ENCODE assay signal across 11 cellular contexts in genomic region chr1:26991310-26992116, GRCh38. TPM values are rescaled to one million over a fixed set of nuclear protein-coding genes. Genes with fewer than 3 reads are reported as not detected.
DNase-seq lines count a peak whose midpoint lies in the region; ATAC-seq and TF ChIP-seq lines count a peak whose summit lies in the region.
"Had no signal": no experiment of that assay in that cellular context is flagged by ENCODE, and none has a peak within 500 bp of the region (broad histone marks: within the 10 kb centered on the region; RNA-seq: fewer than 3 reads in every experiment).

No MANE protein-coding gene starts in this region.

- CTCF ChIA-PET in activated CD8-positive, alpha-beta T cell treated with anti-CD3 and anti-CD28 coated beads for 36 hours (lab: Charles Lee) = interaction anchor here (8.1 kb wide), 1 partner anchor 54 kb away, joined by 72 read pairs; no protein-coding TSS in a partner anchor
- CTCF ChIA-PET in activated CD8-positive, alpha-beta T cell treated with anti-CD3 and anti-CD28 coated beads, Interleukin-2, amount 10 ng/mL, durations not matched to agents 7 days and 5 days (lab: Charles Lee) = no interaction called here

- H3K9me3 Mint-ChIP-seq in activated CD8-positive, alpha-beta T cell treated with anti-CD3 and anti-CD28 coated beads for 36 hours = no peaks in the 10 kb centered on the region
- no peaks in the 10 kb centered on the region for H3K9me3 Mint-ChIP-seq in activated CD8-positive, alpha-beta T cell treated with anti-CD3 and anti-CD28 coated beads, Interleukin-2, amount 10 ng/mL, durations not matched to agents 7 days and 5 days (ENCODE audit: insufficient read depth)
- H3K9me3 Mint-ChIP-seq: effector memory CD8-positive, alpha-beta T cell; IgD-negative memory B cell had no signal

- POLR2A ChIA-PET in activated CD8-positive, alpha-beta T cell treated with anti-CD3 and anti-CD28 coated beads for 36 hours (lab: Charles Lee) = no interaction called here
- POLR2A ChIA-PET in activated CD8-positive, alpha-beta T cell treated with anti-CD3 and anti-CD28 coated beads, Interleukin-2, amount 10 ng/mL, durations not matched to agents 7 days and 5 days (lab: Charles Lee) = interaction anchor here (0.5 kb wide), 1 partner anchor 1590 kb away, joined by 3 read pairs; no protein-coding TSS in a partner anchor

- H3K27ac Mint-ChIP-seq in activated CD8-positive, alpha-beta T cell treated with anti-CD3 and anti-CD28 coated beads for 36 hours = no peak overlapping the region
- H3K27ac Mint-ChIP-seq in activated CD8-positive, alpha-beta T cell treated with anti-CD3 and anti-CD28 coated beads, Interleukin-2, amount 10 ng/mL, durations not matched to agents 7 days and 5 days = no peak overlapping the region
- H3K27ac Mint-ChIP-seq: IgD-negative memory B cell had no signal

- ATAC-seq in activated CD8-positive, alpha-beta T cell treated with anti-CD3 and anti-CD28 coated beads for 36 hours = peak; percentile 59
- ATAC-seq in activated CD8-positive, alpha-beta T cell treated with anti-CD3 and anti-CD28 coated beads, Interleukin-2, amount 10 ng/mL, durations not matched to agents 7 days and 5 days = no peak
- ATAC-seq in HG02885 (IDR thresholded peaks at IDR 0.05; ENCODE audit: poor library complexity, unreplicated experiment) = no peak
- no peak for ATAC-seq in HG03432 (IDR thresholded peaks at IDR 0.05; ENCODE audit: unreplicated experiment)
- ATAC-seq: effector memory CD8-positive, alpha-beta T cell had no signal

- peaks cover 42% of the 10 kb centered on the region for H3K27me3 Mint-ChIP-seq in activated CD8-positive, alpha-beta T cell treated with anti-CD3 and anti-CD28 coated beads for 36 hours
- H3K27me3 Mint-ChIP-seq in activated CD8-positive, alpha-beta T cell treated with anti-CD3 and anti-CD28 coated beads, Interleukin-2, amount 10 ng/mL, durations not matched to agents 7 days and 5 days (ENCODE audit: low read depth) = peaks cover 60% of the 10 kb centered on the region

- peaks cover 16% of the 10 kb centered on the region for H3K4me1 Mint-ChIP-seq in activated CD8-positive, alpha-beta T cell treated with anti-CD3 and anti-CD28 coated beads for 36 hours (ENCODE audit: low read depth)
- H3K4me1 Mint-ChIP-seq in activated CD8-positive, alpha-beta T cell treated with anti-CD3 and anti-CD28 coated beads, Interleukin-2, amount 10 ng/mL, durations not matched to agents 7 days and 5 days (ENCODE audit: low read depth) = peaks cover 11% of the 10 kb centered on the region

- no peaks in the 10 kb centered on the region for H3K36me3 Mint-ChIP-seq in activated CD8-positive, alpha-beta T cell treated with anti-CD3 and anti-CD28 coated beads for 36 hours (ENCODE audit: low read depth)
- no peaks in the 10 kb centered on the region for H3K36me3 Mint-ChIP-seq in activated CD8-positive, alpha-beta T cell treated with anti-CD3 and anti-CD28 coated beads, Interleukin-2, amount 10 ng/mL, durations not matched to agents 7 days and 5 days (ENCODE audit: low read depth)

- DNase-seq in activated CD8-positive, alpha-beta T cell treated with anti-CD3 and anti-CD28 coated beads for 36 hours = peak; percentile 54
- DNase-seq in activated CD8-positive, alpha-beta T cell treated with anti-CD3 and anti-CD28 coated beads, Interleukin-2, amount 10 ng/mL, durations not matched to agents 7 days and 5 days = no peak
- DNase-seq in NCI-H1694 treated with DMSO at 0.1 percent for 48 hours (lab: John Stamatoyannopoulos, UW) (peak; percentile 24), choroid plexus epithelial cell (ENCODE audit: low read depth) (no peak), NCI-H446 treated with DMSO at 0.1 percent for 48 hours (lab: John Stamatoyannopoulos, UW) (no peak)
- DNase-seq in stimulated activated CD4-positive, alpha-beta T cell treated with anti-CD3 and anti-CD28 coated beads, Interleukin-1b, Interleukin-23, amount 100 ng/mL, for 48 hours = peak; percentile 35
- DNase-seq: COR-L47; effector memory CD8-positive, alpha-beta T cell had no signal

- peak overlapping the region; percentile 33 for H3K4me3 Mint-ChIP-seq in activated CD8-positive, alpha-beta T cell treated with anti-CD3 and anti-CD28 coated beads for 36 hours
- H3K4me3 Mint-ChIP-seq in activated CD8-positive, alpha-beta T cell treated with anti-CD3 and anti-CD28 coated beads, Interleukin-2, amount 10 ng/mL, durations not matched to agents 7 days and 5 days = no peak overlapping the region

- no peak overlapping the region for H3K4me3 ChIP-seq in choroid plexus epithelial cell (ENCODE audit: low read depth, low read length)

- intact Hi-C loops in activated CD8-positive, alpha-beta T cell treated with anti-CD3 and anti-CD28 coated beads for 36 hours (cut with micrococcal nuclease) = no loop called here

- TF ChIP-seq CTCF in activated CD8-positive, alpha-beta T cell treated with anti-CD3 and anti-CD28 coated beads for 36 hours (IDR thresholded peaks at IDR 0.05) = no peak
- peak; percentile 14 for TF ChIP-seq CTCF in choroid plexus epithelial cell (conservative IDR thresholded peaks at IDR 0.05; ENCODE audit: low read depth, low read length)

RNA-seq across cellular contexts. Expression of gene TRNP1, which starts 2.0 kb away (rescaled TPM):
- under 1 TPM; 0.16 to 0.38 TPM for total RNA-seq in activated CD8-positive, alpha-beta T cell treated with anti-CD3 and anti-CD28 coated beads for 36 hours
- not detected for total RNA-seq in activated CD8-positive, alpha-beta T cell treated with anti-CD3 and anti-CD28 coated beads, Interleukin-2, amount 10 ng/mL, durations not matched to agents 7 days and 5 days

RNA-seq across cellular contexts. Expression of gene TENT5B, which starts 21.1 kb away (rescaled TPM):
- total RNA-seq in activated CD8-positive, alpha-beta T cell treated with anti-CD3 and anti-CD28 coated beads for 36 hours = not detected
- total RNA-seq in activated CD8-positive, alpha-beta T cell treated with anti-CD3 and anti-CD28 coated beads, Interleukin-2, amount 10 ng/mL, durations not matched to agents 7 days and 5 days = not detected

RNA-seq across cellular contexts. Expression of gene KDF1, which starts 31.2 kb away (rescaled TPM):
- total RNA-seq in activated CD8-positive, alpha-beta T cell treated with anti-CD3 and anti-CD28 coated beads for 36 hours = under 1 TPM; 0.18 to 0.27 TPM
- total RNA-seq in activated CD8-positive, alpha-beta T cell treated with anti-CD3 and anti-CD28 coated beads, Interleukin-2, amount 10 ng/mL, durations not matched to agents 7 days and 5 days = not detected

Comparison
In these comparisons a context has a peak if more than half of its experiments do, and no peak if none do; other contexts are left out.
1. DNase-seq: peak in activated CD8-positive, alpha-beta T cell treated with anti-CD3 and anti-CD28 coated beads for 36 hours (single experiment), NCI-H1694 treated with DMSO at 0.1 percent for 48 hours (single experiment) and stimulated activated CD4-positive, alpha-beta T cell treated with anti-CD3 and anti-CD28 coated beads, Interleukin-1b, Interleukin-23, amount 100 ng/mL, for 48 hours (single experiment); none in activated CD8-positive, alpha-beta T cell treated with anti-CD3 and anti-CD28 coated beads, Interleukin-2, amount 10 ng/mL, durations not matched to agents 7 days and 5 days (single experiment), choroid plexus epithelial cell (single experiment) and NCI-H446 treated with DMSO at 0.1 percent for 48 hours (single experiment).